ENCODE assay signal across 1 cellular context in the genomic region with DNA sequence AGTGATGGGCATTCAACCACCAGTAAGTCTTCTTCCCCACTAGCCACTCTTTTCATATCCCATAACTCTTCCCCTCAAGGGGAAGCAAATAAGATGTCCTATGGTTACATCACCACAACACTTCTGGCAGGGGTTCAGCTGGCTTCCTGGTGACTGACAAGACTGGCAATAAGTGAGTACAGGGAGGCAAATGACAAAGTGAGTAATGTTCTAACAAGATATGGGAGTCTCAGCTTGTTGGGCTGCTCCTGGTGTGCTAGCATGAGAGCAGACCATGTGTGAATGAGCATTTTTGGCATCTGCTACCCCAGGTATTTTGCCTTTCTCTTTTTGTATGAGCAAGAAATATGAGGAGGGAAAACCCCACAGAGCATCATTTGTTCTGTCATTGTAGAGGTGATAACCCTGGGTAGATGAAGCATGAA.
TF ChIP-seq lines count a peak whose summit lies in the region.

No MANE protein-coding gene starts in this region.

TF ChIP-seq in GM12878, 131 proteins besides CTCF, POLR2A, EP300 and RAD21:
- TF ChIP-seq FOS (IDR thresholded peaks at IDR 0.05; ENCODE audit: borderline replicate concordance, extremely low read depth, insufficient read length): no peak
- peak in 1 of 2 experiments; percentile 3; a peak in 1 of 4 replicates for TF ChIP-seq IKZF2 (IDR thresholded peaks at IDR 0.05)
- TF ChIP-seq BACH1 (IDR thresholded peaks at IDR 0.05; ENCODE audit: borderline replicate concordance): no peak
- TF ChIP-seq, protein P1, sequence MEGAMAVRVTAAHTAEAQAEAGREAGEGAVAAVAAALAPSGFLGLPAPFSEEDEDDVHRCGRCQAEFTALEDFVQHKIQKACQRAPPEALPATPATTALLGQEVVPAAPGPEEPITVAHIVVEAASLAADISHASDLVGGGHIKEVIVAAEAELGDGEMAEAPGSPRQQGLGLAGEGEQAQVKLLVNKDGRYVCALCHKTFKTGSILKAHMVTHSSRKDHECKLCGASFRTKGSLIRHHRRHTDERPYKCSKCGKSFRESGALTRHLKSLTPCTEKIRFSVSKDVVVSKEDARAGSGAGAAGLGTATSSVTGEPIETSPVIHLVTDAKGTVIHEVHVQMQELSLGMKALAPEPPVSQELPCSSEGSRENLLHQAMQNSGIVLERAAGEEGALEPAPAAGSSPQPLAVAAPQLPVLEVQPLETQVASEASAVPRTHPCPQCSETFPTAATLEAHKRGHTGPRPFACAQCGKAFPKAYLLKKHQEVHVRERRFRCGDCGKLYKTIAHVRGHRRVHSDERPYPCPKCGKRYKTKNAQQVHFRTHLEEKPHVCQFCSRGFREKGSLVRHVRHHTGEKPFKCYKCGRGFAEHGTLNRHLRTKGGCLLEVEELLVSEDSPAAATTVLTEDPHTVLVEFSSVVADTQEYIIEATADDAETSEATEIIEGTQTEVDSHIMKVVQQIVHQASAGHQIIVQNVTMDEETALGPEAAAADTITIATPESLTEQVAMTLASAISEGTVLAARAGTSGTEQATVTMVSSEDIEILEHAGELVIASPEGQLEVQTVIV (IDR thresholded peaks at IDR 0.05; ENCODE audit: borderline replicate concordance, partially characterized antibody): no peak
- TF ChIP-seq, protein P2, sequence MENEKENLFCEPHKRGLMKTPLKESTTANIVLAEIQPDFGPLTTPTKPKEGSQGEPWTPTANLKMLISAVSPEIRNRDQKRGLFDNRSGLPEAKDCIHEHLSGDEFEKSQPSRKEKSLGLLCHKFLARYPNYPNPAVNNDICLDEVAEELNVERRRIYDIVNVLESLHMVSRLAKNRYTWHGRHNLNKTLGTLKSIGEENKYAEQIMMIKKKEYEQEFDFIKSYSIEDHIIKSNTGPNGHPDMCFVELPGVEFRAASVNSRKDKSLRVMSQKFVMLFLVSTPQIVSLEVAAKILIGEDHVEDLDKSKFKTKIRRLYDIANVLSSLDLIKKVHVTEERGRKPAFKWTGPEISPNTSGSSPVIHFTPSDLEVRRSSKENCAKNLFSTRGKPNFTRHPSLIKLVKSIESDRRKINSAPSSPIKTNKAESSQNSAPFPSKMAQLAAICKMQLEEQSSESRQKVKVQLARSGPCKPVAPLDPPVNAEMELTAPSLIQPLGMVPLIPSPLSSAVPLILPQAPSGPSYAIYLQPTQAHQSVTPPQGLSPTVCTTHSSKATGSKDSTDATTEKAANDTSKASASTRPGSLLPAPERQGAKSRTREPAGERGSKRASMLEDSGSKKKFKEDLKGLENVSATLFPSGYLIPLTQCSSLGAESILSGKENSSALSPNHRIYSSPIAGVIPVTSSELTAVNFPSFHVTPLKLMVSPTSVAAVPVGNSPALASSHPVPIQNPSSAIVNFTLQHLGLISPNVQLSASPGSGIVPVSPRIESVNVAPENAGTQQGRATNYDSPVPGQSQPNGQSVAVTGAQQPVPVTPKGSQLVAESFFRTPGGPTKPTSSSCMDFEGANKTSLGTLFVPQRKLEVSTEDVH (IDR thresholded peaks at IDR 0.05; ENCODE audit: low read depth, partially characterized antibody): no peak
- no peak for TF ChIP-seq TAF1 (IDR thresholded peaks at IDR 0.05; ENCODE audit: borderline replicate concordance, low read depth, low read length)
- no peak for TF ChIP-seq NRF1 (conservative IDR thresholded peaks at IDR 0.05; ENCODE audit: low read depth, low read length)
- TF ChIP-seq ATF7 (IDR thresholded peaks at IDR 0.05; ENCODE audit: low read depth): 0 out of 2 replicates have a peak, but pooled peaks have one; percentile 20
- no peak for TF ChIP-seq KAT2A (conservative IDR thresholded peaks at IDR 0.05; ENCODE audit: control insufficient read depth, low read depth, low read length)
- TF ChIP-seq CEBPB (IDR thresholded peaks at IDR 0.05; ENCODE audit: borderline replicate concordance in 1 of 2, low read depth in 2 of 2, low read length in 2 of 2): no peak
- TF ChIP-seq NFIC (IDR thresholded peaks at IDR 0.05; ENCODE audit: low read depth, low read length): no peak
- TF ChIP-seq, protein P3, sequence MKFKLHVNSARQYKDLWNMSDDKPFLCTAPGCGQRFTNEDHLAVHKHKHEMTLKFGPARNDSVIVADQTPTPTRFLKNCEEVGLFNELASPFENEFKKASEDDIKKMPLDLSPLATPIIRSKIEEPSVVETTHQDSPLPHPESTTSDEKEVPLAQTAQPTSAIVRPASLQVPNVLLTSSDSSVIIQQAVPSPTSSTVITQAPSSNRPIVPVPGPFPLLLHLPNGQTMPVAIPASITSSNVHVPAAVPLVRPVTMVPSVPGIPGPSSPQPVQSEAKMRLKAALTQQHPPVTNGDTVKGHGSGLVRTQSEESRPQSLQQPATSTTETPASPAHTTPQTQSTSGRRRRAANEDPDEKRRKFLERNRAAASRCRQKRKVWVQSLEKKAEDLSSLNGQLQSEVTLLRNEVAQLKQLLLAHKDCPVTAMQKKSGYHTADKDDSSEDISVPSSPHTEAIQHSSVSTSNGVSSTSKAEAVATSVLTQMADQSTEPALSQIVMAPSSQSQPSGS (IDR thresholded peaks at IDR 0.05; ENCODE audit: low read length): no peak
- TF ChIP-seq, protein P4, sequence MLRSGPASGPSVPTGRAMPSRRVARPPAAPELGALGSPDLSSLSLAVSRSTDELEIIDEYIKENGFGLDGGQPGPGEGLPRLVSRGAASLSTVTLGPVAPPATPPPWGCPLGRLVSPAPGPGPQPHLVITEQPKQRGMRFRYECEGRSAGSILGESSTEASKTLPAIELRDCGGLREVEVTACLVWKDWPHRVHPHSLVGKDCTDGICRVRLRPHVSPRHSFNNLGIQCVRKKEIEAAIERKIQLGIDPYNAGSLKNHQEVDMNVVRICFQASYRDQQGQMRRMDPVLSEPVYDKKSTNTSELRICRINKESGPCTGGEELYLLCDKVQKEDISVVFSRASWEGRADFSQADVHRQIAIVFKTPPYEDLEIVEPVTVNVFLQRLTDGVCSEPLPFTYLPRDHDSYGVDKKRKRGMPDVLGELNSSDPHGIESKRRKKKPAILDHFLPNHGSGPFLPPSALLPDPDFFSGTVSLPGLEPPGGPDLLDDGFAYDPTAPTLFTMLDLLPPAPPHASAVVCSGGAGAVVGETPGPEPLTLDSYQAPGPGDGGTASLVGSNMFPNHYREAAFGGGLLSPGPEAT (IDR thresholded peaks at IDR 0.05; ENCODE audit: low read depth): no peak
- TF ChIP-seq MYC (IDR thresholded peaks at IDR 0.05; ENCODE audit: insufficient read depth, insufficient read length, insufficient replicate concordance, low read length, severe bottlenecking): no peak
- TF ChIP-seq ZBED1 (IDR thresholded peaks at IDR 0.05; ENCODE audit: borderline replicate concordance): no peak
- TF ChIP-seq, protein P5, sequence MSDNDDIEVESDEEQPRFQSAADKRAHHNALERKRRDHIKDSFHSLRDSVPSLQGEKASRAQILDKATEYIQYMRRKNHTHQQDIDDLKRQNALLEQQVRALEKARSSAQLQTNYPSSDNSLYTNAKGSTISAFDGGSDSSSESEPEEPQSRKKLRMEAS (IDR thresholded peaks at IDR 0.05; ENCODE audit: low read depth, low read length): no peak
- no peak for TF ChIP-seq GATAD2B (conservative IDR thresholded peaks at IDR 0.05; ENCODE audit: low read depth)
- no peak for TF ChIP-seq CHD1 (IDR thresholded peaks at IDR 0.05; ENCODE audit: low read depth, low read length)
- TF ChIP-seq FOXK2 (IDR thresholded peaks at IDR 0.05): no peak
- TF ChIP-seq, protein P6, sequence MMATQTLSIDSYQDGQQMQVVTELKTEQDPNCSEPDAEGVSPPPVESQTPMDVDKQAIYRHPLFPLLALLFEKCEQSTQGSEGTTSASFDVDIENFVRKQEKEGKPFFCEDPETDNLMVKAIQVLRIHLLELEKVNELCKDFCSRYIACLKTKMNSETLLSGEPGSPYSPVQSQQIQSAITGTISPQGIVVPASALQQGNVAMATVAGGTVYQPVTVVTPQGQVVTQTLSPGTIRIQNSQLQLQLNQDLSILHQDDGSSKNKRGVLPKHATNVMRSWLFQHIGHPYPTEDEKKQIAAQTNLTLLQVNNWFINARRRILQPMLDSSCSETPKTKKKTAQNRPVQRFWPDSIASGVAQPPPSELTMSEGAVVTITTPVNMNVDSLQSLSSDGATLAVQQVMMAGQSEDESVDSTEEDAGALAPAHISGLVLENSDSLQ (IDR thresholded peaks at IDR 0.05): 0 out of 2 replicates have a peak, but pooled peaks have one; percentile 11
- TF ChIP-seq POLR2AphosphoS2 (IDR thresholded peaks at IDR 0.05; ENCODE audit: low read depth, low read length): no peak
- TF ChIP-seq, protein P7, sequence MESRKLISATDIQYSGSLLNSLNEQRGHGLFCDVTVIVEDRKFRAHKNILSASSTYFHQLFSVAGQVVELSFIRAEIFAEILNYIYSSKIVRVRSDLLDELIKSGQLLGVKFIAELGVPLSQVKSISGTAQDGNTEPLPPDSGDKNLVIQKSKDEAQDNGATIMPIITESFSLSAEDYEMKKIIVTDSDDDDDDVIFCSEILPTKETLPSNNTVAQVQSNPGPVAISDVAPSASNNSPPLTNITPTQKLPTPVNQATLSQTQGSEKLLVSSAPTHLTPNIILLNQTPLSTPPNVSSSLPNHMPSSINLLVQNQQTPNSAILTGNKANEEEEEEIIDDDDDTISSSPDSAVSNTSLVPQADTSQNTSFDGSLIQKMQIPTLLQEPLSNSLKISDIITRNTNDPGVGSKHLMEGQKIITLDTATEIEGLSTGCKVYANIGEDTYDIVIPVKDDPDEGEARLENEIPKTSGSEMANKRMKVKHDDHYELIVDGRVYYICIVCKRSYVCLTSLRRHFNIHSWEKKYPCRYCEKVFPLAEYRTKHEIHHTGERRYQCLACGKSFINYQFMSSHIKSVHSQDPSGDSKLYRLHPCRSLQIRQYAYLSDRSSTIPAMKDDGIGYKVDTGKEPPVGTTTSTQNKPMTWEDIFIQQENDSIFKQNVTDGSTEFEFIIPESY (IDR thresholded peaks at IDR 0.05): no peak
- no peak for TF ChIP-seq MTA2 (IDR thresholded peaks at IDR 0.05; ENCODE audit: low read depth)
- TF ChIP-seq NFYA (IDR thresholded peaks at IDR 0.05; ENCODE audit: borderline replicate concordance, low read depth, low read length): no peak
- TF ChIP-seq, protein P8, sequence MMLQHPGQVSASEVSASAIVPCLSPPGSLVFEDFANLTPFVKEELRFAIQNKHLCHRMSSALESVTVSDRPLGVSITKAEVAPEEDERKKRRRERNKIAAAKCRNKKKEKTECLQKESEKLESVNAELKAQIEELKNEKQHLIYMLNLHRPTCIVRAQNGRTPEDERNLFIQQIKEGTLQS (IDR thresholded peaks at IDR 0.05; ENCODE audit: borderline replicate concordance, extremely low read depth, low read depth, low read length): no peak
- TF ChIP-seq ZNF24 (IDR thresholded peaks at IDR 0.05): peak; percentile 81; the same call in 1 of the 2 replicates
- no peak for TF ChIP-seq ZNF217 (IDR thresholded peaks at IDR 0.05)
